In the genomic region with DNA sequence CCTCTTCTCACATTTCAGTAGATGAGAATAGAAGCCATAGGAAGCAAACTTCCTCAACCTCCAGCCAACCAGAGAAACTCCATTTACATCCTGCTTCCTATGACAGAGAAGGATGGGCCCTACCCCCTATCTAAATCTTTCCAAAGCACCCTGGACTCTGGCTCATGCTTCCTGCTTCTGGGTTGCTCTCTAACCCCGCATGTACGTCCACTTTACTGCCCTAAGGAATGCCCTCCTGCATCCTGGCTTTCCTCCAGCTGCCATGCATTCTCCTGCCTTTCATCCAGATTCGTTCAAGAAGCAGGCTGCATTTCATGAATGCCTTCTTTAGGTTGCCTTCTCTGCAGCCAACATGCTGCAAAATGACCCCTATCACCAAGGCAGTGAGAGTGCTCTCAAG, we compare ENCODE assay signal across 12 cellular contexts.
DNase-seq lines count a peak whose midpoint lies in the region; ATAC-seq and TF ChIP-seq lines count a peak whose summit lies in the region.
"Had no signal": no experiment of that assay in that cellular context is flagged by ENCODE, and none has a peak within 500 bp of the region (broad histone marks: within the 10 kb centered on the region; RNA-seq: fewer than 3 reads in every experiment).

No MANE protein-coding gene starts in this region.

- no peak for TF ChIP-seq CTCF in thyroid gland (IDR thresholded peaks at IDR 0.05)

- intact Hi-C loops in left colon (cut with DNase I, micrococcal nuclease): loop anchor here (10.0 kb wide), 2 partner anchors 242 to 252 kb away; no protein-coding TSS in a partner anchor
- intact Hi-C loops in thyroid gland (cut with DNase I): loop anchor here (10.0 kb wide), 2 partner anchors 52 to 242 kb away; no protein-coding TSS in a partner anchor

- no peaks in the 10 kb centered on the region for H3K27me3 ChIP-seq in ectodermal cell (ENCODE audit: control insufficient read depth, insufficient read depth, low read length, poor library complexity, severe bottlenecking)
- no peaks in the 10 kb centered on the region for H3K27me3 ChIP-seq in thyroid gland

- H3K36me3 ChIP-seq in ectodermal cell (ENCODE audit: control insufficient read depth, insufficient read depth, low read length) (no peaks in the 10 kb centered on the region), thyroid gland (no peaks in the 10 kb centered on the region)

- H3K4me3 ChIP-seq in ectodermal cell (ENCODE audit: insufficient read depth, low read depth, low read length): no peak overlapping the region
- H3K4me3 ChIP-seq in thyroid gland (replicated peaks in 1 of 3): no peak overlapping the region
- H3K4me3 ChIP-seq: coronary artery, skin epidermis had no signal

- H3K4me1 ChIP-seq in ectodermal cell (ENCODE audit: control insufficient read depth, insufficient read depth, low read length) (peaks cover 18% of the 10 kb centered on the region), thyroid gland (peaks cover 15 to 27% of the 10 kb centered on the region in 2 donors)

- DNase-seq in NCI-H2029 treated with DMSO at 0.1 percent for 48 hours (lab: John Stamatoyannopoulos, UW) (peak; percentile 22), NCI-H2029 (lab: John Stamatoyannopoulos, UW) (no peak), left colon (peak; percentile 39 to 48), thyroid gland (peak; percentile 32 to 43), midbrain (lab: John Stamatoyannopoulos, UW) (no peak), AG08396 (ENCODE audit: low spot score) (no peak), GDM1 (lab: John Stamatoyannopoulos, UW) (no peak)
- DNase-seq: 8988T, NCI-H1105 had no signal

- WGBS in ectodermal cell, 2 experiments: 44 to 49% methylated on average over 3 of the region's 3 CpGs
- 18 to 19% methylated on average over 3 of the region's 3 CpGs for whole genome bisulfite sequencing in thyroid gland, 2 donors

- ATAC-seq in left colon: peak; percentile 86

- no peak for TF ChIP-seq POLR2A in thyroid gland (IDR thresholded peaks at IDR 0.05)

- peak overlapping the region; percentile 47 for H3K27ac ChIP-seq in ectodermal cell (ENCODE audit: insufficient read depth, low read depth, low read length, poor library complexity, severe bottlenecking)
- no peak overlapping the region for H3K27ac ChIP-seq in thyroid gland
- H3K27ac ChIP-seq: coronary artery, skin epidermis had no signal

- H3K9me3 ChIP-seq in ectodermal cell (ENCODE audit: control insufficient read depth, low read length) (no peaks in the 10 kb centered on the region), thyroid gland (no peaks in the 10 kb centered on the region)

Comparison
In these comparisons a context has a peak if more than half of its experiments do, and no peak if none do; other contexts are left out.
1. DNase-seq: peak in NCI-H2029 treated with DMSO at 0.1 percent for 48 hours (single experiment), left colon (2 of 2) and thyroid gland (2 of 2); none in NCI-H2029 (single experiment), midbrain (single experiment), AG08396 (single experiment) and GDM1 (single experiment).